Comparison of ENCODE assay signal across 1 cellular context in genomic region chr5:10420468-10420867, GRCh38.
TF ChIP-seq lines count a peak whose summit lies in the region.

No MANE protein-coding gene starts in this region.

TF ChIP-seq in endothelial cell of umbilical vein, 7 proteins besides CTCF, POLR2A, EP300 and RAD21:
- no peak for TF ChIP-seq POLR2AphosphoS5 (IDR thresholded peaks at IDR 0.05; ENCODE audit: insufficient read depth, low read depth, low read length)
- TF ChIP-seq, protein P1, sequence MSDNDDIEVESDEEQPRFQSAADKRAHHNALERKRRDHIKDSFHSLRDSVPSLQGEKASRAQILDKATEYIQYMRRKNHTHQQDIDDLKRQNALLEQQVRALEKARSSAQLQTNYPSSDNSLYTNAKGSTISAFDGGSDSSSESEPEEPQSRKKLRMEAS (IDR thresholded peaks at IDR 0.05; ENCODE audit: insufficient read depth, insufficient read length) = no peak
- no peak for TF ChIP-seq MYC (IDR thresholded peaks at IDR 0.05; ENCODE audit: low read depth, low read length)
